ENCODE assay signal across 35 cellular contexts in genomic region chr2:64394174-64394573, GRCh38.
"Had no signal": no experiment of that assay in that cellular context is flagged by ENCODE, and none has a peak within 500 bp of the region (broad histone marks: within the 10 kb centered on the region; RNA-seq: fewer than 3 reads in every experiment).

No MANE protein-coding gene starts in this region.

- H3K4me3 ChIP-seq: PC-9 had no signal

- DNase-seq: activated CD4-positive, alpha-beta T cell treated with anti-CD3 and anti-CD28 coated beads for 1 hour; activated CD4-positive, alpha-beta T cell treated with anti-CD3 and anti-CD28 coated beads, Interleukin-2, amount 10 ng/mL, durations not matched to agents 24 days and 14 days; activated CD4-positive, alpha-beta T cell treated with anti-CD3 and anti-CD28 coated beads, Interleukin-2, amount 50 U/mL, for 4 hours; activated CD4-positive, CD25-positive, alpha-beta regulatory T cell; activated CD8-positive, alpha-beta T cell treated with anti-CD3 and anti-CD28 coated beads for 36 hours; activated effector memory CD4-positive, alpha-beta T cell treated with anti-CD3 and anti-CD28 coated beads, Interleukin-2, amount 50 U/mL, for 16 hours; activated naive CD4-positive, alpha-beta T cell; activated naive CD4-positive, alpha-beta T cell treated with anti-CD3 and anti-CD28 coated beads, Interleukin-2, amount 50 U/mL, for 16 hours; activated naive CD8-positive, alpha-beta T cell treated with anti-CD3 and anti-CD28 coated beads for 36 hours; activated T-cell treated with anti-CD3 and anti-CD28 coated beads, Interleukin-2, amount 50 U/mL, for 1 hour; activated T-cell treated with anti-CD3 and anti-CD28 coated beads, Interleukin-2, amount 50 U/mL, for 72 hours; amniotic stem cell; aorta; brain microvascular endothelial cell; central memory CD4-positive, alpha-beta T cell; NCI-H1092 treated with DMSO at 0.1 percent for 48 hours; NCI-H1417; NCI-H146; NCI-H187; NCI-H2029 treated with DMSO at 0.1 percent for 48 hours; NCI-H2107; NCI-H2171; NCI-H510A; NCI-H526; NCI-H748 treated with DMSO at 0.1 percent for 48 hours; NK-92 treated with Interleukin-12 subunit alpha and Interleukin-12 subunit beta, amount 100 ng/mL, for 24 hours; SIG-M5; T-cell; T1000; WERI-Rb-1 had no signal

- H3K36me3 ChIP-seq: brain microvascular endothelial cell, WERI-Rb-1 had no signal

- H3K27me3 ChIP-seq: brain microvascular endothelial cell had no signal

- H3K27ac ChIP-seq: brain microvascular endothelial cell, RWPE1, WERI-Rb-1 had no signal

- ATAC-seq: activated CD8-positive, alpha-beta T cell treated with anti-CD3 and anti-CD28 coated beads for 36 hours; activated T-cell treated with anti-CD3 and anti-CD28 coated beads, Interleukin-2, amount 50 U/mL, for 72 hours; activated T-helper 17 cell treated with anti-CD3 and anti-CD28 coated beads, Interleukin-2, amount 50 U/mL, for 72 hours; Right ventricle myocardium inferior; SK-N-SH treated with all-trans-retinoic acid at 6 μM for 48 hours; T-cell had no signal
